ENCODE assay signal across 9 cellular contexts in genomic region chr16:2206420-2206779, GRCh38. TPM values are rescaled to one million over a fixed set of nuclear protein-coding genes. Genes with fewer than 3 reads are reported as not detected.
DNase-seq lines count a peak whose midpoint lies in the region; ATAC-seq and TF ChIP-seq lines count a peak whose summit lies in the region.
"Had no signal": no experiment of that assay in that cellular context is flagged by ENCODE, and none has a peak within 500 bp of the region (broad histone marks: within the 10 kb centered on the region; RNA-seq: fewer than 3 reads in every experiment).

No MANE protein-coding gene starts in this region.

- 69 to 85% (median 75%) methylated on average over 18 of the region's 18 CpGs for WGBS in psoas muscle, 3 donors

- H3K9me3 ChIP-seq in PC-9 (ENCODE audit: insufficient read depth, low read depth) = no peaks in the 10 kb centered on the region
- H3K9me3 ChIP-seq in psoas muscle = no peaks in the 10 kb centered on the region
- H3K9me3 ChIP-seq in SJCRH30 (replicated peaks) = no peaks in the 10 kb centered on the region

- H3K36me3 ChIP-seq in GM06990 (ENCODE audit: control insufficient read depth, insufficient read depth, low read length) (peaks cover 16% of the 10 kb centered on the region), PC-9 (ENCODE audit: low read depth) (0 out of 2 replicates have a peak, but pooled peaks cover 6% of the 10 kb centered on the region), psoas muscle (ENCODE audit: insufficient read depth in 1 of 2, low read depth in 1 of 2) (peaks cover 0 to 38% of the 10 kb centered on the region in 2 donors), SJCRH30 (peaks cover 3% of the 10 kb centered on the region; the same call in 1 of the 2 replicates)

- no peaks in the 10 kb centered on the region for H3K9me2 ChIP-seq in PC-9 (ENCODE audit: insufficient read depth)

- peaks cover 15% of the 10 kb centered on the region; the same call in 1 of the 2 replicates for H3F3A ChIP-seq in PC-9 (ENCODE audit: insufficient read depth, low read depth)

- BruUV-seq in PC-9 (replicated peaks; lab: Mats Ljungman, UMichigan) = no TSS peak

- POLR2A ChIA-PET in PC-9 (lab: Charles Lee; ENCODE audit: unreplicated experiment) = no interaction called here

- ATAC-seq in psoas muscle (no peak), GM19351 (IDR thresholded peaks at IDR 0.05; ENCODE audit: unreplicated experiment) (no peak)

- no peaks in the 10 kb centered on the region for H3K27me3 ChIP-seq in GM06990 (replicated peaks; ENCODE audit: control insufficient read depth, insufficient read depth, low read length)
- H3K27me3 ChIP-seq in PC-9 (ENCODE audit: insufficient read depth, low read depth) = no peaks in the 10 kb centered on the region
- H3K27me3 ChIP-seq in psoas muscle (ENCODE audit: insufficient read depth in 3 of 3, low read length in 2 of 3) = no peaks in the 10 kb centered on the region
- H3K27me3 ChIP-seq in SJCRH30 = no peaks in the 10 kb centered on the region

- no peak for DNase-seq in GM06990 (ENCODE audit: extremely low read depth, insufficient read length)
- no peak for DNase-seq in PC-9
- DNase-seq in epithelial cell of proximal tubule (ENCODE audit: low read depth) = no peak
- DNase-seq in psoas muscle = no peak
- no peak for DNase-seq in activated effector memory CD4-positive, alpha-beta T cell treated with Interleukin-2 at 50 U/mL for 16 hours
- DNase-seq in NCI-H2081 treated with DMSO at 0.1 percent for 48 hours (lab: John Stamatoyannopoulos, UW) = no peak
- no peak for DNase-seq in SJCRH30
- DNase-seq: T-helper 9 cell had no signal

- no peak for TF ChIP-seq CTCF in GM06990 (IDR thresholded peaks at IDR 0.05; ENCODE audit: insufficient read depth, low read length, poor library complexity, severe bottlenecking)
- TF ChIP-seq CTCF in PC-9 (conservative IDR thresholded peaks at IDR 0.05) = no peak
- TF ChIP-seq CTCF in epithelial cell of proximal tubule (conservative IDR thresholded peaks at IDR 0.05; ENCODE audit: low read depth, low read length) = no peak
- no peak for TF ChIP-seq CTCF in psoas muscle (IDR thresholded peaks at IDR 0.05)

- H3K4me1 ChIP-seq in PC-9 (replicated peaks; ENCODE audit: insufficient read depth) = peaks cover 15% of the 10 kb centered on the region
- H3K4me1 ChIP-seq in psoas muscle = peaks cover 34% of the 10 kb centered on the region
- no peaks in the 10 kb centered on the region for H3K4me1 ChIP-seq in SJCRH30

- H3K4me3 ChIP-seq in GM06990 (replicated peaks; ENCODE audit: low read depth, low read length) (peak overlapping the region; percentile 88), PC-9 (peak overlapping the region; percentile 91), epithelial cell of proximal tubule (ENCODE audit: low read depth, low read length) (peak overlapping the region; percentile 82), psoas muscle (peak overlapping the region; percentile 81), SJCRH30 (no peak overlapping the region)

- no peak overlapping the region for H2AFZ ChIP-seq in PC-9

- intact Hi-C loops in PC-9 (cut with micrococcal nuclease; ENCODE audit: unreplicated experiment) = no loop called here
- intact Hi-C loops in psoas muscle (cut with DNase I) = loop anchor here in 1 of 2 donors (5.0 kb wide), 1 partner anchor 49 kb away; the partner anchor contains the start of gene TRAF7

- CTCF ChIA-PET in PC-9 (lab: Charles Lee) = interaction anchor here (0.6 kb wide), 3 partner anchors 29 to 232 kb away, joined by 4 to 7 read pairs (median 4); no protein-coding TSS in a partner anchor

- H3K79me2 ChIP-seq in PC-9 (ENCODE audit: low read depth) = peaks cover 22% of the 10 kb centered on the region

- peak overlapping the region; percentile 88 for H3K4me2 ChIP-seq in PC-9

- no peaks in the 10 kb centered on the region for H4K20me1 ChIP-seq in PC-9 (ENCODE audit: insufficient read depth)

- H3K27ac ChIP-seq in PC-9 = no peak overlapping the region
- peak overlapping the region; percentile 95 for H3K27ac ChIP-seq in psoas muscle
- H3K27ac ChIP-seq in SJCRH30 = no peak overlapping the region

RNA-seq across cellular contexts. Expression of gene MLST8, which starts 1.1 kb away (rescaled TPM):
- 66.3 and 74.2 TPM in 2 replicates for total RNA-seq in PC-9 (2021)
- total RNA-seq in epithelial cell of proximal tubule = 98.2 and 134 TPM in 2 replicates
- total RNA-seq in psoas muscle = 10 to 100 TPM; 18.8 to 35.0 (median 28.7) TPM
- polyA plus RNA-seq in psoas muscle = 10 to 100 TPM; 58.1 to 60.5 (median 59.7) TPM
- 28.8 and 32.8 TPM in 2 replicates for total RNA-seq in SJCRH30 (2014; rRNA removed; shearing (Covaris generic))

RNA-seq across cellular contexts. Expression of gene BRICD5, which starts 4.3 kb away (rescaled TPM):
- total RNA-seq in PC-9 (2021) (17.1 and 24.6 TPM in 2 replicates), epithelial cell of proximal tubule (5.3 and 10.1 TPM in 2 replicates), psoas muscle (1 to 10 TPM in 3 of 4 donors, under 1 TPM in 1; 0.86 to 5.3 (median 4.1) TPM)
- 1 to 10 TPM; 1.4 to 3.1 (median 1.8) TPM for polyA plus RNA-seq in psoas muscle
- total RNA-seq in SJCRH30 (2014; rRNA removed; shearing (Covaris generic)) = 3.6 and 4.1 TPM in 2 replicates

RNA-seq across cellular contexts. Expression of gene PGP, which starts 8.2 kb away (rescaled TPM):
- total RNA-seq in PC-9 (2021) (20.2 and 23.4 TPM in 2 replicates), epithelial cell of proximal tubule (29.3 and 58.3 TPM in 2 replicates), psoas muscle (10 to 100 TPM; 27.2 to 35.9 (median 29.8) TPM)
- polyA plus RNA-seq in psoas muscle = 10 to 100 TPM; 20.9 to 27.4 (median 24.0) TPM
- 13.1 and 14.2 TPM in 2 replicates for total RNA-seq in SJCRH30 (2014; rRNA removed; shearing (Covaris generic))

RNA-seq across cellular contexts. Expression of gene CASKIN1, which starts 10.0 kb away (rescaled TPM):
- total RNA-seq in PC-9 (2021) (2.1 and 3.3 TPM in 2 replicates), epithelial cell of proximal tubule (0.07 and 0.12 TPM in 2 replicates), psoas muscle (1 to 10 TPM in 1 of 4 donors, under 1 TPM in 3; 0.63 to 1.0 (median 0.76) TPM)
- under 1 TPM; 0.32 to 0.45 (median 0.43) TPM for polyA plus RNA-seq in psoas muscle
- 0.13 and 0.24 TPM in 2 replicates for total RNA-seq in SJCRH30 (2014; rRNA removed; shearing (Covaris generic))

RNA-seq across cellular contexts. Expression of gene E4F1, which starts 17.0 kb away (rescaled TPM):
- total RNA-seq in PC-9 (2021) (38.8 and 41.1 TPM in 2 replicates), epithelial cell of proximal tubule (33.7 and 36.4 TPM in 2 replicates), psoas muscle (10 to 100 TPM; 11.1 to 22.9 (median 12.8) TPM)
- polyA plus RNA-seq in psoas muscle = 10 to 100 TPM; 16.8 to 21.8 (median 19.1) TPM
- total RNA-seq in SJCRH30 (2014; rRNA removed; shearing (Covaris generic)) = 18.6 and 19.6 TPM in 2 replicates
